20 cellular contexts compared by ENCODE assay signal in genomic region chr7:22591271-22591670, GRCh38.
DNase-seq lines count a peak whose midpoint lies in the region; ATAC-seq, FAIRE-seq and TF ChIP-seq lines count a peak whose summit lies in the region.
"Had no signal": no experiment of that assay in that cellular context is flagged by ENCODE, and none has a peak within 500 bp of the region (broad histone marks: within the 10 kb centered on the region; RNA-seq: fewer than 3 reads in every experiment).

No MANE protein-coding gene starts in this region.

- ATAC-seq in PC-3, result no peak
- ATAC-seq: Right ventricle myocardium inferior had no signal

- FAIRE-seq in kidney (lab: Jason Lieb, UNC), result no peak
- FAIRE-seq: RCC 7860 had no signal

- H3K27me3 Mint-ChIP-seq in type B pancreatic cell, result peaks cover 14% of the 10 kb centered on the region
- H3K27me3 Mint-ChIP-seq in activated T-cell treated with anti-CD3 and anti-CD28 coated beads, Interleukin-2, amount 50 U/mL, for 24 hours, result peaks cover 53% of the 10 kb centered on the region

- POLR2A ChIA-PET in PC-3 (lab: Charles Lee; ENCODE audit: unreplicated experiment), result no interaction called here

- intact Hi-C loops in PC-3 (cut with micrococcal nuclease), result no loop called here
- intact Hi-C loops in kidney (cut with DNase I), result no loop called here

- no peaks in the 10 kb centered on the region for H3K36me3 Mint-ChIP-seq in type B pancreatic cell
- no peaks in the 10 kb centered on the region for H3K36me3 Mint-ChIP-seq in activated T-cell treated with anti-CD3 and anti-CD28 coated beads, Interleukin-2, amount 50 U/mL, for 24 hours (ENCODE audit: low read depth)

- H3K4me3 Mint-ChIP-seq in type B pancreatic cell, result no peak overlapping the region
- no peak overlapping the region for H3K4me3 Mint-ChIP-seq in activated T-cell treated with anti-CD3 and anti-CD28 coated beads, Interleukin-2, amount 50 U/mL, for 24 hours
- H3K4me3 Mint-ChIP-seq: CD4-positive, alpha-beta T cell had no signal

- peaks cover 5% of the 10 kb centered on the region for H3K9me3 Mint-ChIP-seq in type B pancreatic cell
- H3K9me3 Mint-ChIP-seq in activated T-cell treated with anti-CD3 and anti-CD28 coated beads, Interleukin-2, amount 50 U/mL, for 24 hours, result no peaks in the 10 kb centered on the region
- H3K9me3 Mint-ChIP-seq: CD4-positive, alpha-beta T cell had no signal

- peaks cover 40% of the 10 kb centered on the region for H3K4me1 ChIP-seq in PC-3 (ENCODE audit: insufficient read depth, low read length)
- H3K4me1 ChIP-seq in osteoblast (ENCODE audit: insufficient read depth, low read length), result peaks cover 50% of the 10 kb centered on the region
- H3K4me1 ChIP-seq in kidney (ENCODE audit: control insufficient read depth in 1 of 2, insufficient read depth in 1 of 2, low read depth in 1 of 2, low read length in 2 of 2), result peaks cover 18 to 26% of the 10 kb centered on the region in 2 donors
- H3K4me1 ChIP-seq: BE2C had no signal

- no peak for TF ChIP-seq CTCF in PC-3 (conservative IDR thresholded peaks at IDR 0.05; ENCODE audit: low read depth, low read length)
- TF ChIP-seq CTCF in osteoblast (IDR thresholded peaks at IDR 0.05; ENCODE audit: extremely low read depth, low read depth, low read length), result no peak
- no peak for TF ChIP-seq CTCF in type B pancreatic cell (conservative IDR thresholded peaks at IDR 0.05)
- TF ChIP-seq CTCF in kidney (IDR thresholded peaks at IDR 0.05; ENCODE audit: borderline replicate concordance, extremely low read depth, insufficient read depth), result no peak

- H3K79me2 ChIP-seq in PC-3 (ENCODE audit: low read length) (no peaks in the 10 kb centered on the region), osteoblast (ENCODE audit: insufficient read depth, low read length) (no peaks in the 10 kb centered on the region)

- H2AFZ ChIP-seq in PC-3 (ENCODE audit: low read length), result no peak overlapping the region
- no peak overlapping the region for H2AFZ ChIP-seq in osteoblast (ENCODE audit: low read length)

- DNase-seq in AG08395 (ENCODE audit: low spot score), result peak; percentile 36
- DNase-seq in AG20443 (ENCODE audit: low spot score), result peak; percentile 38
- DNase-seq in PC-3, result peak; percentile 37
- DNase-seq in osteoblast (ENCODE audit: insufficient read length, low spot score, missing footprints), result no peak
- no peak for DNase-seq in type B pancreatic cell (ENCODE audit: extremely low spot score, unreplicated experiment)
- no peak for DNase-seq in activated T-cell treated with anti-CD3 and anti-CD28 coated beads, Interleukin-2, amount 50 U/mL, for 24 hours
- no peak for DNase-seq in kidney
- DNase-seq: BE2C; Caco-2; CD4-positive, alpha-beta T cell; DMS153; NCI-H1417 treated with DMSO at 0.1 percent for 48 hours; NCI-H187 treated with DMSO at 0.1 percent for 48 hours; NCI-H2171 treated with DMSO at 0.1 percent for 48 hours; NCI-H446 treated with DMSO at 0.1 percent for 48 hours; NCI-H69; SW 1271 had no signal

- H3F3A ChIP-seq in PC-3 (ENCODE audit: low read length, unreplicated experiment), result no peaks in the 10 kb centered on the region

- CTCF ChIA-PET in PC-3 (lab: Charles Lee), result no interaction called here

- H4K20me1 ChIP-seq in PC-3 (ENCODE audit: low read length) (no peaks in the 10 kb centered on the region), osteoblast (ENCODE audit: insufficient read depth, low read length) (no peaks in the 10 kb centered on the region)

- H3K27ac Mint-ChIP-seq in type B pancreatic cell, result no peak overlapping the region
- H3K27ac Mint-ChIP-seq in activated T-cell treated with anti-CD3 and anti-CD28 coated beads, Interleukin-2, amount 50 U/mL, for 24 hours, result no peak overlapping the region
- H3K27ac Mint-ChIP-seq: CD4-positive, alpha-beta T cell had no signal

- no peaks in the 10 kb centered on the region for H3K27me3 ChIP-seq in PC-3 (ENCODE audit: low read length)
- H3K27me3 ChIP-seq in osteoblast (ENCODE audit: insufficient read depth, low read length), result no peaks in the 10 kb centered on the region

- H3K27ac ChIP-seq in PC-3 (ENCODE audit: low read length) (peak overlapping the region; percentile 83; the same call in 1 of the 2 replicates), osteoblast (ENCODE audit: low read depth, low read length) (peak overlapping the region; percentile 99), kidney (ENCODE audit: low read depth in 2 of 2, low read length in 2 of 2) (no peak overlapping the region)
- H3K27ac ChIP-seq: KMS-11 had no signal

- H3K36me3 ChIP-seq in PC-3 (ENCODE audit: low read depth, low read length), result no peaks in the 10 kb centered on the region
- no peaks in the 10 kb centered on the region for H3K36me3 ChIP-seq in osteoblast (ENCODE audit: insufficient read depth, low read length)
- H3K36me3 ChIP-seq in kidney (ENCODE audit: control insufficient read depth in 1 of 2, insufficient read depth in 2 of 2, low read length in 2 of 2), result no peaks in the 10 kb centered on the region
- H3K36me3 ChIP-seq: BE2C had no signal

- peaks cover 5% of the 10 kb centered on the region for H3K4me1 Mint-ChIP-seq in type B pancreatic cell (ENCODE audit: unreplicated experiment)
- peaks cover 18% of the 10 kb centered on the region for H3K4me1 Mint-ChIP-seq in activated T-cell treated with anti-CD3 and anti-CD28 coated beads, Interleukin-2, amount 50 U/mL, for 24 hours (ENCODE audit: low read depth)

- no TSS peak for BruUV-seq in PC-3 (replicated peaks; lab: Mats Ljungman, UMichigan)

- no peak overlapping the region for H3K4me2 ChIP-seq in PC-3 (ENCODE audit: low read length)
- H3K4me2 ChIP-seq in osteoblast (ENCODE audit: insufficient read depth, low read length), result no peak overlapping the region
- H3K4me2 ChIP-seq: KMS-11 had no signal

- H3K9me2 ChIP-seq in PC-3 (replicated peaks; ENCODE audit: low read length), result no peaks in the 10 kb centered on the region

- H3K9me3 ChIP-seq in PC-3 (ENCODE audit: low read length) (no peaks in the 10 kb centered on the region), osteoblast (ENCODE audit: low read depth, low read length) (no peaks in the 10 kb centered on the region), kidney (ENCODE audit: control insufficient read depth in 1 of 2, low read length in 2 of 2) (no peaks in the 10 kb centered on the region)
- H3K9me3 ChIP-seq: BE2C, Caco-2 had no signal

- H3K9ac ChIP-seq in PC-3 (ENCODE audit: low read length) (no peak overlapping the region), kidney (ENCODE audit: low read length in 2 of 2) (no peak overlapping the region)
- H3K9ac ChIP-seq: KMS-11 had no signal

- H3K4me3 ChIP-seq in PC-3 (ENCODE audit: low read length) (no peak overlapping the region), osteoblast (ENCODE audit: insufficient read depth, low read length) (no peak overlapping the region), kidney (ENCODE audit: low read length in 2 of 2) (no peak overlapping the region)

Comparison
In these comparisons a context has a peak if more than half of its experiments do, and no peak if none do; other contexts are left out.
1. DNase-seq: peak in AG08395 (single experiment), AG20443 (single experiment) and PC-3 (single experiment); none in osteoblast (single experiment), type B pancreatic cell (single experiment), activated T-cell treated with anti-CD3 and anti-CD28 coated beads, Interleukin-2, amount 50 U/mL, for 24 hours (single experiment) and kidney (single experiment).
2. H3K27ac ChIP-seq: peak in PC-3 (single experiment) and osteoblast (single experiment); none in kidney (0 of 2).